ENCODE assay signal across 21 cellular contexts in genomic region chr1:55981015-55981635, GRCh38.
DNase-seq lines count a peak whose midpoint lies in the region; ATAC-seq, FAIRE-seq and TF ChIP-seq lines count a peak whose summit lies in the region.
"Had no signal": no experiment of that assay in that cellular context is flagged by ENCODE, and none has a peak within 500 bp of the region (broad histone marks: within the 10 kb centered on the region; RNA-seq: fewer than 3 reads in every experiment).

No MANE protein-coding gene starts in this region.

- TF ChIP-seq CTCF in BJ (IDR thresholded peaks at IDR 0.05; ENCODE audit: insufficient read depth, low read depth, low read length) (no peak), fibroblast of villous mesenchyme (IDR thresholded peaks at IDR 0.05; ENCODE audit: insufficient read depth, low read depth, low read length) (no peak), heart right ventricle (IDR thresholded peaks at IDR 0.05) (no peak)

- no peak for FAIRE-seq in H54 (lab: Jason Lieb, UNC)
- FAIRE-seq: A549, G401.6, GM19239, K562 had no signal

- no peak for TF ChIP-seq POLR2A in H54 (IDR thresholded peaks at IDR 0.05; ENCODE audit: low read depth, low read length)

- no peak overlapping the region for H3K27ac ChIP-seq in heart right ventricle
- H3K27ac ChIP-seq: A549, C4-2B had no signal

- CTCF ChIA-PET in BJ (lab: Yijun Ruan, JAX) = interaction anchor here (0.9 kb wide), 1 partner anchor 13 kb away, joined by 3 read pairs; no protein-coding TSS in a partner anchor

- H3K9me3 ChIP-seq in heart right ventricle = peaks cover 0 to 20% (median 0%) of the 10 kb centered on the region in 11 donors
- H3K9me3 ChIP-seq: A549 had no signal

- no peaks in the 10 kb centered on the region for H3K27me3 ChIP-seq in BJ (ENCODE audit: control insufficient read depth, insufficient read depth, low read length)
- H3K27me3 ChIP-seq in heart right ventricle = no peaks in the 10 kb centered on the region

- WGBS in heart right ventricle, 2 donors = 92 to 93% methylated on average over 2 of the region's 2 CpGs

- intact Hi-C loops in heart right ventricle (cut with DNase I) = no loop called here

- H3K36me3 ChIP-seq in BJ (ENCODE audit: control insufficient read depth, insufficient read depth, low read length) = no peaks in the 10 kb centered on the region
- no peaks in the 10 kb centered on the region for H3K36me3 ChIP-seq in heart right ventricle

- H3K4me3 ChIP-seq in BJ (ENCODE audit: low read depth, low read length) (no peak overlapping the region), fibroblast of villous mesenchyme (ENCODE audit: low read depth, low read length) (no peak overlapping the region), heart right ventricle (no peak overlapping the region)
- H3K4me3 ChIP-seq: A549, K562 had no signal

- DNase-seq in BJ (ENCODE audit: low read depth) (peak; percentile 23), HS-27A (ENCODE audit: low read depth) (peak; percentile 26), dedifferentiated amniotic fluid mesenchymal stem cell (ENCODE audit: extremely low spot score) (peak; percentile 27), fibroblast of villous mesenchyme (ENCODE audit: low read depth) (peak; percentile 66), heart right ventricle (no peak), D341Med (ENCODE audit: low spot score) (no peak), H54 (ENCODE audit: insufficient read length, low spot score) (no peak)
- DNase-seq: DMS79 treated with DMSO at 0.1 percent for 48 hours, MV-4-11, NCI-H1694 treated with DMSO at 0.1 percent for 48 hours, NCI-H2107, NCI-H510A treated with DMSO at 0.1 percent for 48 hours, NCI-H774, OCI-M1, SHP77 treated with DMSO at 0.1 percent for 48 hours had no signal

- POLR2A ChIA-PET in BJ (lab: Charles Lee) = interaction anchor here (0.6 kb wide), 2 partner anchors 595 to 717 kb away, joined by 3 read pairs; no protein-coding TSS in a partner anchor

- ATAC-seq in heart right ventricle (no peak), HG03159 (IDR thresholded peaks at IDR 0.05; ENCODE audit: unreplicated experiment) (no peak)
- ATAC-seq: A549, K562 had no signal

- H3K4me1 ChIP-seq in heart right ventricle = no peaks in the 10 kb centered on the region

Comparison
In these comparisons a context has a peak if more than half of its experiments do, and no peak if none do; other contexts are left out.
1. DNase-seq: peak in BJ (single experiment), HS-27A (single experiment), dedifferentiated amniotic fluid mesenchymal stem cell (single experiment) and fibroblast of villous mesenchyme (single experiment); none in heart right ventricle (0 of 2), D341Med (single experiment) and H54 (single experiment).